ENCODE assay signal across 9 cellular contexts in the genomic region with DNA sequence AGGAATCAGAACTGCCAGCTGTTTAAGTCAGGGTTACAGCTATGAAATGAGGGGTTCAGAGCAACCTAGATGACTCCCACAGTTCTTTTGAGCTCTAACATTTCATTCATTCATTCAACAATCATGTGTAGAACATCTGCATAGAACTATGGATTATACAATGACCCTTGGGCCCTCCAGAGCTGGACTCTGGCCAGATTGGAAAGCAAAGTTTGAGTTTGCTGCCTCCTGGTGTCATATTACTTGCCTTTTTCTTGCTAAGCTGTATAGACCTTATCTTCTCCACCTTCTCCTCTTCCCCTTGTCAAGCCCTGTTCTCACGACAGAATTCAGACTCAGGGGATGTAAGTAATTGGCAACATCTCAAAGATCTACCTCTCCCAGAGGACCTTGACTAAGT. TPM values are rescaled to one million over a fixed set of nuclear protein-coding genes. Genes with fewer than 3 reads are reported as not detected.
DNase-seq lines count a peak whose midpoint lies in the region; ATAC-seq, FAIRE-seq and TF ChIP-seq lines count a peak whose summit lies in the region.
"Had no signal": no experiment of that assay in that cellular context is flagged by ENCODE, and none has a peak within 500 bp of the region (broad histone marks: within the 10 kb centered on the region; RNA-seq: fewer than 3 reads in every experiment).

No MANE protein-coding gene starts in this region.

- H3K36me3 ChIP-seq in DND-41 (ENCODE audit: insufficient read depth, low read length) (no peaks in the 10 kb centered on the region), MM.1S (replicated peaks; ENCODE audit: insufficient read depth, low read length) (no peaks in the 10 kb centered on the region), neural progenitor cell (no peaks in the 10 kb centered on the region)

- H3K4me1 ChIP-seq in DND-41 (ENCODE audit: insufficient read depth, low read length) (no peaks in the 10 kb centered on the region), MM.1S (ENCODE audit: low read length) (no peaks in the 10 kb centered on the region), neural progenitor cell (no peaks in the 10 kb centered on the region)

- H3K27me3 ChIP-seq in DND-41 (ENCODE audit: insufficient read depth, low read length, poor library complexity) (no peaks in the 10 kb centered on the region), MM.1S (replicated peaks; ENCODE audit: insufficient read depth, low read length) (no peaks in the 10 kb centered on the region), neural progenitor cell (no peaks in the 10 kb centered on the region)

- ATAC-seq in DND-41 (ENCODE audit: insufficient read depth, low read depth) = no peak
- ATAC-seq in effector memory CD8-positive, alpha-beta T cell (replicated peaks) = no peak

- no peak overlapping the region for H2AFZ ChIP-seq in DND-41 (ENCODE audit: low read depth, low read length)
- H2AFZ ChIP-seq in MM.1S (ENCODE audit: low read length) = no peak overlapping the region
- no peak overlapping the region for H2AFZ ChIP-seq in neural progenitor cell (replicated peaks)

- H3K27ac Mint-ChIP-seq in neural progenitor cell = no peak overlapping the region
- no peak overlapping the region for H3K27ac Mint-ChIP-seq in effector memory CD8-positive, alpha-beta T cell

- no peak for FAIRE-seq in urothelium cell line (lab: Jason Lieb, UNC)

- H3K4me3 ChIP-seq in DND-41 (ENCODE audit: low read depth in 1 of 2, low read length in 2 of 2) = no peak overlapping the region
- H3K4me3 ChIP-seq in MM.1S (ENCODE audit: low read length) = no peak overlapping the region
- H3K4me3 ChIP-seq in neural progenitor cell = no peak overlapping the region

- H3K27ac ChIP-seq in DND-41 (ENCODE audit: low read length) (no peak overlapping the region), MM.1S (ENCODE audit: low read length) (no peak overlapping the region), neural progenitor cell (no peak overlapping the region)

- peak; percentile 44 for TF ChIP-seq CTCF in DND-41 (IDR thresholded peaks at IDR 0.05; ENCODE audit: borderline replicate concordance, extremely low read depth, low read length, poor library complexity, severe bottlenecking)
- TF ChIP-seq CTCF in MM.1S (IDR thresholded peaks at IDR 0.05; ENCODE audit: low read length) = peak; percentile 9; the same call in 1 of the 2 replicates
- peak; percentile 60 for TF ChIP-seq CTCF in neural progenitor cell (IDR thresholded peaks at IDR 0.05)

- no peaks in the 10 kb centered on the region for H3K27me3 Mint-ChIP-seq in neural progenitor cell (ENCODE audit: insufficient read depth, low read depth)
- peaks cover 19 to 33% of the 10 kb centered on the region in 2 donors for H3K27me3 Mint-ChIP-seq in effector memory CD8-positive, alpha-beta T cell

- H3K9me3 ChIP-seq in DND-41 (ENCODE audit: insufficient read depth, low read length, severe bottlenecking) (no peaks in the 10 kb centered on the region), MM.1S (replicated peaks; ENCODE audit: insufficient read depth, low read length) (no peaks in the 10 kb centered on the region), neural progenitor cell (ENCODE audit: low read depth) (no peaks in the 10 kb centered on the region)

- no peaks in the 10 kb centered on the region for H3K9me2 ChIP-seq in MM.1S (replicated peaks; ENCODE audit: insufficient read depth, low read length)

- no peak overlapping the region for H3K4me3 Mint-ChIP-seq in neural progenitor cell
- no peak overlapping the region for H3K4me3 Mint-ChIP-seq in effector memory CD8-positive, alpha-beta T cell
- H3K4me3 Mint-ChIP-seq: central memory CD8-positive, alpha-beta T cell had no signal

- no peak overlapping the region for H3K9ac ChIP-seq in DND-41 (ENCODE audit: low read depth, low read length)
- H3K9ac ChIP-seq in MM.1S (ENCODE audit: low read length) = no peak overlapping the region
- H3K9ac ChIP-seq in neural progenitor cell = no peak overlapping the region

- no peak overlapping the region for H3K4me2 ChIP-seq in DND-41 (ENCODE audit: insufficient read depth, low read length)
- H3K4me2 ChIP-seq in MM.1S (ENCODE audit: low read depth, low read length) = no peak overlapping the region
- no peak overlapping the region for H3K4me2 ChIP-seq in neural progenitor cell

- H3F3A ChIP-seq in MM.1S (ENCODE audit: insufficient read depth, low read length) (no peaks in the 10 kb centered on the region), neural progenitor cell (ENCODE audit: low read depth) (no peaks in the 10 kb centered on the region)

- H3K79me2 ChIP-seq in DND-41 (ENCODE audit: insufficient read depth, low read length) (no peaks in the 10 kb centered on the region), MM.1S (ENCODE audit: low read length) (no peaks in the 10 kb centered on the region), neural progenitor cell (ENCODE audit: low read depth) (no peaks in the 10 kb centered on the region)

- DNase-seq in DND-41 = no peak
- DNase-seq in MM.1S = no peak
- DNase-seq in dedifferentiated amniotic fluid mesenchymal stem cell (ENCODE audit: extremely low spot score) = peak; percentile 46
- peak; percentile 62 for DNase-seq in neural progenitor cell (ENCODE audit: low spot score)
- DNase-seq in urothelium cell line (ENCODE audit: low spot score) = no peak
- DNase-seq in stimulated activated CD8-positive, alpha-beta memory T cell treated with anti-CD3 and anti-CD28 coated beads, Interleukin-4, amount 100 ng/mL, for 48 hours = no peak
- DNase-seq in effector memory CD8-positive, alpha-beta T cell = no peak
- DNase-seq in activated CD8-positive, alpha-beta memory T cell treated with anti-CD3 and anti-CD28 coated beads, Interleukin-2, amount 50 U/mL, for 48 hours = no peak

- H3K36me3 Mint-ChIP-seq in neural progenitor cell = no peaks in the 10 kb centered on the region
- no peaks in the 10 kb centered on the region for H3K36me3 Mint-ChIP-seq in effector memory CD8-positive, alpha-beta T cell (ENCODE audit: insufficient read depth)

- H3K4me1 Mint-ChIP-seq in neural progenitor cell = peaks cover 16% of the 10 kb centered on the region
- no peaks in the 10 kb centered on the region for H3K4me1 Mint-ChIP-seq in effector memory CD8-positive, alpha-beta T cell (ENCODE audit: low read depth in 2 of 2)
- H3K4me1 Mint-ChIP-seq: central memory CD8-positive, alpha-beta T cell had no signal

- no peaks in the 10 kb centered on the region for H4K20me1 ChIP-seq in DND-41 (ENCODE audit: insufficient read depth, low read length)
- H4K20me1 ChIP-seq in MM.1S (ENCODE audit: insufficient read depth, low read length) = no peaks in the 10 kb centered on the region
- H4K20me1 ChIP-seq in neural progenitor cell (ENCODE audit: low read depth) = no peaks in the 10 kb centered on the region

- peaks cover 4% of the 10 kb centered on the region for H3K9me3 Mint-ChIP-seq in neural progenitor cell
- H3K9me3 Mint-ChIP-seq in effector memory CD8-positive, alpha-beta T cell = no peaks in the 10 kb centered on the region

RNA-seq across cellular contexts. Expression of a gene that starts 4.0 kb away (rescaled TPM):
- not detected in 2 replicates for total RNA-seq in neural progenitor cell (ENCODE audit: low replicate concordance)

Comparison
In these comparisons a context has a peak if more than half of its experiments do, and no peak if none do; other contexts are left out.
1. DNase-seq: peak in dedifferentiated amniotic fluid mesenchymal stem cell (single experiment) and neural progenitor cell (single experiment); none in DND-41 (single experiment), MM.1S (single experiment), urothelium cell line (single experiment), stimulated activated CD8-positive, alpha-beta memory T cell treated with anti-CD3 and anti-CD28 coated beads, Interleukin-4, amount 100 ng/mL, for 48 hours (single experiment), effector memory CD8-positive, alpha-beta T cell (0 of 3) and activated CD8-positive, alpha-beta memory T cell treated with anti-CD3 and anti-CD28 coated beads, Interleukin-2, amount 50 U/mL, for 48 hours (single experiment).
2. CTCF ChIP-seq: peak in every context shown above with its lines; median percentile 60 in neural progenitor cell; 44 in DND-41; 9 in MM.1S.